In the genomic region with DNA sequence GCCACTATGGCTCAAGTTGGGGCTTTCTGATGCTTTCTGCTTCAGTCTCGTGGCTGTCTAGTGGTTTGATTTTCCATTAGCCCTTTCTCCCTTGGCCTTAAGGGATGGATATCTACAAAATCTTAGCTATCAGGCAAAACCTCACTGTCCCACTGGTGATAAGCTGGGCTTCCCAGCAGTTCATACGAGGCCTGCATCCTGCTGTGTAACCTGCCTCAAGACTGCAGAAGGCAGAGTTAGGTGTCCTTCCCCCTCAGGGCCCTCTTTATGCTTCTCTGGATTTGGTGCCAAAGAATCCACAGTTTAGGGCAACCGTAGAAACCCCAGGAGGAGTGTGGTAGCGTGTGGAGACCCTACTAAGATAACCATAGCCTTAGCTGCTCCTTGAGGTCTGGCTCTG, we compare ENCODE assay signal across 24 cellular contexts. TPM values are rescaled to one million over a fixed set of nuclear protein-coding genes. Genes with fewer than 3 reads are reported as not detected.
A peak's percentile ranks its signal among the peaks of the same experiment; 100 is the strongest.
DNase-seq lines count a peak whose midpoint lies in the region; ATAC-seq, FAIRE-seq and TF ChIP-seq lines count a peak whose summit lies in the region.
"Had no signal": no experiment of that assay in that cellular context is flagged by ENCODE, and none has a peak within 500 bp of the region (broad histone marks: within the 10 kb centered on the region; RNA-seq: fewer than 3 reads in every experiment).

No MANE protein-coding gene starts in this region.

- H3K4me3 ChIP-seq in adipocyte (ENCODE audit: low read length) (peak overlapping the region; percentile 61), mesenchymal stem cell (ENCODE audit: insufficient read depth in 1 of 2, low read depth in 1 of 2, low read length in 2 of 2) (no peak overlapping the region), left lung (no peak overlapping the region)

- H2BK12ac ChIP-seq in mesenchymal stem cell (ENCODE audit: low read length in 2 of 2): peak overlapping the region; percentile 11 to 33

- no peaks in the 10 kb centered on the region for H3K27me3 Mint-ChIP-seq in stimulated activated memory B cell treated with anti-CD40 and anti-IgM and Interleukin-4, amounts not matched to agents 10 μg/mL and 1 μg/mL and 100 μg/mL, for 72 hours

- H3K9ac ChIP-seq in adipocyte (ENCODE audit: low read length) (peak overlapping the region; percentile 74), mesenchymal stem cell (ENCODE audit: low read length) (no peak overlapping the region)
- H3K9ac ChIP-seq: SK-N-SH had no signal

- no peak overlapping the region for H2BK5ac ChIP-seq in mesenchymal stem cell (ENCODE audit: low read depth, low read length, poor library complexity, severe bottlenecking)

- H3K36me3 Mint-ChIP-seq in stimulated activated memory B cell treated with anti-CD40 and anti-IgM and Interleukin-4, amounts not matched to agents 10 μg/mL and 1 μg/mL and 100 μg/mL, for 72 hours: peaks cover 29% of the 10 kb centered on the region

- peak; percentile 37; the same call in 1 of the 2 replicates for TF ChIP-seq POLR2A in GM12892 (IDR thresholded peaks at IDR 0.05; ENCODE audit: low read depth, low read length)

- DNase-seq in GM12892 (ENCODE audit: insufficient read length) (no peak), adipocyte (ENCODE audit: low read depth) (no peak), mesenchymal stem cell (no peak), left lung (no peak), Kasumi-1 (lab: John Stamatoyannopoulos, UW) (no peak), sciatic nerve (ENCODE audit: low spot score) (no peak)
- DNase-seq in activated effector memory CD4-positive, alpha-beta T cell treated with Interleukin-2 at 50 U/mL for 16 hours: no peak
- DNase-seq: ACHN; activated CD4-positive, alpha-beta T cell treated with anti-CD3 and anti-CD28 coated beads, Interleukin-2, amount 50 U/mL, for 4 hours; activated CD8-positive, alpha-beta memory T cell treated with anti-CD3 and anti-CD28 coated beads, Interleukin-2, amount 50 U/mL, for 4 hours; C1 segment of cervical spinal cord; effector memory CD4-positive, alpha-beta T cell; NCI-H1092; NCI-H187 treated with DMSO at 0.1 percent for 48 hours; NCI-H69; SK-N-SH; T-helper 2 cell had no signal

- no peak overlapping the region for H3K4me2 ChIP-seq in mesenchymal stem cell (ENCODE audit: low read length, poor library complexity, severe bottlenecking)
- H3K4me2 ChIP-seq: SK-N-SH had no signal

- no peak overlapping the region for H2BK120ac ChIP-seq in mesenchymal stem cell (ENCODE audit: low read depth, low read length)

- no peaks in the 10 kb centered on the region for H3K27me3 ChIP-seq in adipocyte (replicated peaks; ENCODE audit: control insufficient read depth, insufficient read depth, low read length)
- H3K27me3 ChIP-seq in mesenchymal stem cell (ENCODE audit: control insufficient read depth in 1 of 2, insufficient read depth in 1 of 2, low read length in 2 of 2): no peaks in the 10 kb centered on the region
- H3K27me3 ChIP-seq in left lung: no peaks in the 10 kb centered on the region

- ATAC-seq in stimulated activated memory B cell treated with anti-CD40 and anti-IgM and Interleukin-4, amounts not matched to agents 10 μg/mL and 1 μg/mL and 100 μg/mL, for 72 hours: no peak
- ATAC-seq in left lung (no peak), sciatic nerve (no peak)
- ATAC-seq: esophagus mucosa had no signal

- FAIRE-seq in GM12892 (lab: Jason Lieb, UNC): no peak
- FAIRE-seq: frontal cortex, GM12891, islet of Langerhans had no signal

- H3K4me3 Mint-ChIP-seq in stimulated activated memory B cell treated with anti-CD40 and anti-IgM and Interleukin-4, amounts not matched to agents 10 μg/mL and 1 μg/mL and 100 μg/mL, for 72 hours: no peak overlapping the region
- H3K4me3 Mint-ChIP-seq: brain, neural crest cell had no signal

- no peak overlapping the region for H4K8ac ChIP-seq in mesenchymal stem cell (ENCODE audit: low read length)

- no peaks in the 10 kb centered on the region for H3K36me3 ChIP-seq in adipocyte (ENCODE audit: control insufficient read depth, insufficient read depth, low read length, severe bottlenecking)
- peaks cover 0 to 4% of the 10 kb centered on the region in 2 experiments for H3K36me3 ChIP-seq in mesenchymal stem cell (ENCODE audit: control insufficient read depth in 1 of 2, insufficient read depth in 2 of 2, low read depth in 1 of 2, low read length in 2 of 2)
- no peaks in the 10 kb centered on the region for H3K36me3 ChIP-seq in left lung

- H3K27ac ChIP-seq in mesenchymal stem cell (ENCODE audit: low read length, poor library complexity, severe bottlenecking) (no peak overlapping the region), left lung (no peak overlapping the region)

- peak overlapping the region; percentile 14 to 52 for H3K18ac ChIP-seq in mesenchymal stem cell (ENCODE audit: low read depth in 1 of 2, low read length in 2 of 2)

- H3K27ac Mint-ChIP-seq in stimulated activated memory B cell treated with anti-CD40 and anti-IgM and Interleukin-4, amounts not matched to agents 10 μg/mL and 1 μg/mL and 100 μg/mL, for 72 hours: peak overlapping the region; percentile 44

- peak overlapping the region in 1 of 2 experiments; percentile 10 for H3K14ac ChIP-seq in mesenchymal stem cell (ENCODE audit: low read length in 2 of 2)

- no peak overlapping the region for H2AFZ ChIP-seq in mesenchymal stem cell (ENCODE audit: low read depth, low read length)

- H2BK15ac ChIP-seq in mesenchymal stem cell (ENCODE audit: low read depth, poor library complexity, severe bottlenecking): no peak overlapping the region

- H3K9me3 Mint-ChIP-seq in stimulated activated memory B cell treated with anti-CD40 and anti-IgM and Interleukin-4, amounts not matched to agents 10 μg/mL and 1 μg/mL and 100 μg/mL, for 72 hours: no peaks in the 10 kb centered on the region
- H3K9me3 Mint-ChIP-seq: neural crest cell had no signal

- H4K91ac ChIP-seq in mesenchymal stem cell (ENCODE audit: low read length): no peak overlapping the region

- peak overlapping the region; percentile 55 for H2AK5ac ChIP-seq in mesenchymal stem cell (ENCODE audit: low read length, severe bottlenecking)

- intact Hi-C loops in left lung (cut with DNase I): no loop called here
- intact Hi-C loops in sciatic nerve (cut with DNase I): no loop called here

- H3K79me1 ChIP-seq in mesenchymal stem cell (replicated peaks; ENCODE audit: low read length, poor library complexity, severe bottlenecking): peaks cover 21% of the 10 kb centered on the region

- peaks cover 85% of the 10 kb centered on the region for H3K4me1 Mint-ChIP-seq in stimulated activated memory B cell treated with anti-CD40 and anti-IgM and Interleukin-4, amounts not matched to agents 10 μg/mL and 1 μg/mL and 100 μg/mL, for 72 hours

- 86% methylated on average over 4 of the region's 4 CpGs for WGBS in mesenchymal stem cell

- TF ChIP-seq CTCF in left lung (IDR thresholded peaks at IDR 0.05): no peak

- no peaks in the 10 kb centered on the region for H3K9me3 ChIP-seq in adipocyte (ENCODE audit: control insufficient read depth, low read length)
- no peaks in the 10 kb centered on the region for H3K9me3 ChIP-seq in mesenchymal stem cell (ENCODE audit: control insufficient read depth, low read length)
- H3K9me3 ChIP-seq in left lung: no peaks in the 10 kb centered on the region
- H3K9me3 ChIP-seq: SK-N-SH had no signal

- peaks cover 44% of the 10 kb centered on the region for H3K4me1 ChIP-seq in adipocyte (ENCODE audit: control insufficient read depth, insufficient read depth, low read length)
- H3K4me1 ChIP-seq in mesenchymal stem cell (ENCODE audit: control insufficient read depth, insufficient read depth, low read depth, low read length): peaks cover 6% of the 10 kb centered on the region
- peaks cover 17 to 84% of the 10 kb centered on the region in 2 donors for H3K4me1 ChIP-seq in left lung

- no peak overlapping the region for H3K23ac ChIP-seq in mesenchymal stem cell (ENCODE audit: low read length in 2 of 2)

- H3K4ac ChIP-seq in mesenchymal stem cell (ENCODE audit: low read depth in 1 of 2, low read length in 2 of 2): no peak overlapping the region

RNA-seq across cellular contexts. Expression of gene ETV6, which starts 38.9 kb away (rescaled TPM):
- 27.3 TPM for polyA plus RNA-seq in GM12892 (2012; ENCODE audit: missing spikeins)
- 10.9 TPM for polyA plus RNA-seq in mesenchymal stem cell (2013, experiment 1 of 2)
- polyA plus RNA-seq in mesenchymal stem cell (2013, experiment 2 of 2): 10.4 TPM
- total RNA-seq in left lung: 10 to 100 TPM; 26.6 to 44.7 TPM
- total RNA-seq in sciatic nerve: 38.8 TPM
